Comparison of ENCODE assay signal across 23 cellular contexts in genomic region chr10:132847416-132847777, GRCh38.
DNase-seq lines count a peak whose midpoint lies in the region; ATAC-seq and TF ChIP-seq lines count a peak whose summit lies in the region.
"Had no signal": no experiment of that assay in that cellular context is flagged by ENCODE, and none has a peak within 500 bp of the region (broad histone marks: within the 10 kb centered on the region; RNA-seq: fewer than 3 reads in every experiment).

No MANE protein-coding gene starts in this region.

- no peaks in the 10 kb centered on the region for H3K36me3 ChIP-seq in spleen
- H3K36me3 ChIP-seq: cardiac muscle cell, HAP-1, neutrophil, vagina had no signal

- H3K27me3 Mint-ChIP-seq in activated naive CD4-positive, alpha-beta T cell treated with anti-CD3 and anti-CD28 coated beads for 36 hours (ENCODE audit: low read depth) = peaks cover under 1% of the 10 kb centered on the region
- H3K27me3 Mint-ChIP-seq in activated naive CD4-positive, alpha-beta T cell treated with anti-CD3 and anti-CD28 coated beads, Interleukin-2, amount 10 ng/mL, durations not matched to agents 7 days and 5 days = peaks cover 20% of the 10 kb centered on the region
- peaks cover 4 to 6% of the 10 kb centered on the region in 2 donors for H3K27me3 Mint-ChIP-seq in T-cell
- peaks cover 4% of the 10 kb centered on the region for H3K27me3 Mint-ChIP-seq in memory B cell

- WGBS in spleen, 5 donors = 83 to 96% (median 92%) methylated on average over 5 to 10 of the region's 10 CpGs

- peaks cover 4% of the 10 kb centered on the region for H3K9me3 Mint-ChIP-seq in activated naive CD4-positive, alpha-beta T cell treated with anti-CD3 and anti-CD28 coated beads for 36 hours
- peaks cover 7% of the 10 kb centered on the region for H3K9me3 Mint-ChIP-seq in activated naive CD4-positive, alpha-beta T cell treated with anti-CD3 and anti-CD28 coated beads, Interleukin-2, amount 10 ng/mL, durations not matched to agents 7 days and 5 days
- H3K9me3 Mint-ChIP-seq in T-cell (peaks cover under 1 to 5% (median under 1%) of the 10 kb centered on the region in 3 donors), memory B cell (peaks cover 4% of the 10 kb centered on the region)

- intact Hi-C loops in activated naive CD4-positive, alpha-beta T cell treated with anti-CD3 and anti-CD28 coated beads for 36 hours (cut with micrococcal nuclease) = no loop called here
- intact Hi-C loops in spleen (cut with DNase I; ENCODE audit: low total_unique reads) = no loop called here

- H3K4me1 Mint-ChIP-seq in activated naive CD4-positive, alpha-beta T cell treated with anti-CD3 and anti-CD28 coated beads for 36 hours (ENCODE audit: low read depth) = peaks cover 7% of the 10 kb centered on the region
- H3K4me1 Mint-ChIP-seq in activated naive CD4-positive, alpha-beta T cell treated with anti-CD3 and anti-CD28 coated beads, Interleukin-2, amount 10 ng/mL, durations not matched to agents 7 days and 5 days = peaks cover 9% of the 10 kb centered on the region
- H3K4me1 Mint-ChIP-seq in T-cell = peaks cover 9 to 14% (median 13%) of the 10 kb centered on the region in 3 donors
- peaks cover 4% of the 10 kb centered on the region for H3K4me1 Mint-ChIP-seq in memory B cell

- ATAC-seq in T-cell (replicated peaks in 1 of 4) (no peak), memory B cell (ENCODE audit: low read depth) (no peak)

- H3K27me3 ChIP-seq in spleen (replicated peaks in 1 of 7) = peaks cover 0 to 59% (median 13%) of the 10 kb centered on the region in 7 donors
- H3K27me3 ChIP-seq: cardiac muscle cell, vagina had no signal

- no peak for TF ChIP-seq CTCF in spleen (IDR thresholded peaks at IDR 0.05 in 8 of 11, conservative IDR thresholded peaks at IDR 0.05 in 3 of 11)

- no peak overlapping the region for H3K4me3 ChIP-seq in spleen
- H3K4me3 ChIP-seq: cardiac muscle cell, HAP-1, skin epidermis, vagina had no signal

- H3K36me3 Mint-ChIP-seq in activated naive CD4-positive, alpha-beta T cell treated with anti-CD3 and anti-CD28 coated beads for 36 hours (ENCODE audit: low read depth) = peaks cover under 1% of the 10 kb centered on the region
- H3K36me3 Mint-ChIP-seq in activated naive CD4-positive, alpha-beta T cell treated with anti-CD3 and anti-CD28 coated beads, Interleukin-2, amount 10 ng/mL, durations not matched to agents 7 days and 5 days = no peaks in the 10 kb centered on the region
- H3K36me3 Mint-ChIP-seq in T-cell (no peaks in the 10 kb centered on the region), memory B cell (peaks cover 3% of the 10 kb centered on the region)

- no peak overlapping the region for H3K27ac Mint-ChIP-seq in activated naive CD4-positive, alpha-beta T cell treated with anti-CD3 and anti-CD28 coated beads for 36 hours
- H3K27ac Mint-ChIP-seq in activated naive CD4-positive, alpha-beta T cell treated with anti-CD3 and anti-CD28 coated beads, Interleukin-2, amount 10 ng/mL, durations not matched to agents 7 days and 5 days = no peak overlapping the region
- H3K27ac Mint-ChIP-seq in T-cell (no peak overlapping the region), memory B cell (no peak overlapping the region)
- H3K27ac Mint-ChIP-seq: activated CD4-positive, alpha-beta T cell treated with anti-CD3 and anti-CD28 coated beads for 36 hours; dendritic cell treated with granulocyte-macrophage colony-stimulating factor and Interleukin-4, amounts not matched to agents 40 ng/mL and 50 ng/mL, for 4 days; T-helper 1 cell treated with Interleukin-12 subunit alpha and Interleukin-12 subunit beta and Interleukin-4 antibody, amounts not matched to agents 30 μg/mL and 1 μg/mL, for 36 hours had no signal

- H3K4me3 Mint-ChIP-seq in activated naive CD4-positive, alpha-beta T cell treated with anti-CD3 and anti-CD28 coated beads for 36 hours = peak overlapping the region; percentile 46
- H3K4me3 Mint-ChIP-seq in activated naive CD4-positive, alpha-beta T cell treated with anti-CD3 and anti-CD28 coated beads, Interleukin-2, amount 10 ng/mL, durations not matched to agents 7 days and 5 days = no peak overlapping the region
- H3K4me3 Mint-ChIP-seq in T-cell (peak overlapping the region in 2 of 3 donors; percentile 66 to 86), memory B cell (peak overlapping the region; percentile 67)
- H3K4me3 Mint-ChIP-seq: dendritic cell treated with granulocyte-macrophage colony-stimulating factor and Interleukin-4, amounts not matched to agents 40 ng/mL and 50 ng/mL, for 4 days; T-helper 1 cell treated with Interleukin-12 subunit alpha and Interleukin-12 subunit beta and Interleukin-4 antibody, amounts not matched to agents 30 μg/mL and 1 μg/mL, for 36 hours had no signal

- no peak overlapping the region for H3K27ac ChIP-seq in spleen
- H3K27ac ChIP-seq: cardiac muscle cell, HL-60, neutrophil, skin epidermis, vagina had no signal

- CTCF ChIA-PET in activated naive CD4-positive, alpha-beta T cell treated with anti-CD3 and anti-CD28 coated beads for 36 hours (lab: Charles Lee) = no interaction called here
- CTCF ChIA-PET in activated naive CD4-positive, alpha-beta T cell treated with anti-CD3 and anti-CD28 coated beads, Interleukin-2, amount 10 ng/mL, durations not matched to agents 7 days and 5 days (lab: Charles Lee) = no interaction called here
- CTCF ChIA-PET in T-cell (lab: Charles Lee) = no interaction called here

- H3K9me3 ChIP-seq in spleen = peaks cover 5 to 15% (median 9%) of the 10 kb centered on the region in 8 donors
- H3K9me3 ChIP-seq: vagina had no signal

- no peak for TF ChIP-seq POLR2A in spleen (IDR thresholded peaks at IDR 0.05)

- peaks cover 0 to 21% (median 0%) of the 10 kb centered on the region in 6 donors for H3K4me1 ChIP-seq in spleen
- H3K4me1 ChIP-seq: HAP-1, vagina had no signal

- no peak for DNase-seq in activated naive CD4-positive, alpha-beta T cell treated with anti-CD3 and anti-CD28 coated beads for 36 hours
- DNase-seq in activated naive CD4-positive, alpha-beta T cell treated with anti-CD3 and anti-CD28 coated beads, Interleukin-2, amount 10 ng/mL, durations not matched to agents 7 days and 5 days = no peak
- DNase-seq in T-cell (peak in 2 of 34 experiments; percentile 10 to 22), memory B cell (ENCODE audit: low spot score in 2 of 2) (no peak), spleen (peak; percentile 44), amygdala (lab: John Stamatoyannopoulos, UW) (no peak), SHP77 (lab: John Stamatoyannopoulos, UW) (no peak), NCI-H2081 treated with DMSO at 0.1 percent for 48 hours (lab: John Stamatoyannopoulos, UW) (no peak)
- DNase-seq: activated CD4-positive, alpha-beta T cell treated with anti-CD3 and anti-CD28 coated beads for 36 hours; activated gamma-delta T cell; Karpas-422; MV-4-11; NCI-H146; NCI-H510A; stimulated activated CD4-positive, alpha-beta T cell treated with anti-CD3 and anti-CD28 coated beads, Interleukin-1b, Interleukin-23, amount 100 ng/mL, for 48 hours had no signal

- POLR2A ChIA-PET in T-cell (lab: Charles Lee) = no interaction called here
